ENCODE assay signal across 8 cellular contexts in the genomic region with DNA sequence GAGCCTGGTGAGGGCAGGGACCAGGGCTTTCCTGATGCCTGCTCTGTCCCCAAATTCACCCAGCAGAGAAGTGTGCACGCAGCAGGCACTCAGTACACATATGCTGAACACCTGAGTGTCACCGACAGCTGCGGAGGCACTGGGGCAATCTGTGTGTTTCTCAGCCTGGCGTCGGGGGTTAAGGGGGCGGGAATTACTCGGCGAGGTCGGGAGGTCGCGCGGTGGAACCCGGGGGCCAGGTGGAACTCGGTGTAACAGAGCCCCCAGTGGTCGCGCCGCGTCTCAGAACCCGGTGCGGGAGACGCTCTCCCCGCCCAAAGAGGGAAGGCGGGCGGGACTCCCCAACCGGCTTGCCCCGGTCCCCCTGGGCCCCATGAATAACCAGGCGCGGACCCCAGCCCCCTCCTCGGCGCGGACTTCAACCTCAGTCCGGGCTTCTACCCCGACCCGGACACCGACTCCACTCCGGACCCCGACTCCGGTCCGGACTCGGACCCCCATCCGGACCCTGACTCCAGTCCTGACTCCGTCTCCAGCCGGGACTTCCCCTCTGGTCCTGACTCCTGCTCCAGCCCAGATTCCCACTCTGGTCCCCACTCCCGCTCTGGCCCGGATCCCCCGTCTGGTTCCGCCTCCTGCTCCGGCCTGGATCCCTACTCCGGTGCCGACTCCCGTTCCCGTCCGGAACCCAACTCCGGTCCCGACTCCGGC. TPM values are rescaled to one million over a fixed set of nuclear protein-coding genes. Genes with fewer than 3 reads are reported as not detected.
DNase-seq lines count a peak whose midpoint lies in the region; ATAC-seq and TF ChIP-seq lines count a peak whose summit lies in the region.

Gene SELENOV (plus strand): TSS at position 300 of the 711 bp plus-strand sequence. CDS start 74 bp downstream, at position 374.

- H2AK5ac ChIP-seq in mesenchymal stem cell (ENCODE audit: low read length, severe bottlenecking), result no peak within 1 kb of the TSS

- no peak within 1 kb of the TSS for H4K91ac ChIP-seq in mesenchymal stem cell (ENCODE audit: low read length)

- TF ChIP-seq CTCF in 22Rv1 (IDR thresholded peaks at IDR 0.05) (0 out of 2 replicates have a peak, but pooled peaks have one; percentile 7), astrocyte of the cerebellum (IDR thresholded peaks at IDR 0.05; ENCODE audit: low read depth, low read length, missing control alignments) (no peak)

- no peak within 1 kb of the TSS for H2BK12ac ChIP-seq in mesenchymal stem cell (ENCODE audit: low read length in 2 of 2)

- H3K4me2 ChIP-seq in mesenchymal stem cell (ENCODE audit: low read length, poor library complexity, severe bottlenecking), result peak within 1 kb of the TSS; percentile 39

- peak within 1 kb of the TSS; percentile 0 for H4K8ac ChIP-seq in mesenchymal stem cell (ENCODE audit: low read length)

- H2BK15ac ChIP-seq in mesenchymal stem cell (ENCODE audit: low read depth, poor library complexity, severe bottlenecking), result no peak within 1 kb of the TSS

- H3K23ac ChIP-seq in mesenchymal stem cell (ENCODE audit: low read length in 2 of 2), result peak within 1 kb of the TSS in 1 of 2 experiments; percentile 34

- no peak for ATAC-seq in HG03378 (IDR thresholded peaks at IDR 0.05; ENCODE audit: unreplicated experiment)

- H3K4me1 ChIP-seq in HAP-1 (peaks cover 11% of the 10 kb centered on the region), mesenchymal stem cell (ENCODE audit: control insufficient read depth, insufficient read depth, low read depth, low read length) (peaks cover 13% of the 10 kb centered on the region)

- peak within 1 kb of the TSS; percentile 8; the same call in 1 of the 2 replicates for H3K4me3 ChIP-seq in HAP-1
- peak within 1 kb of the TSS; percentile 20 for H3K4me3 ChIP-seq in astrocyte of the cerebellum (ENCODE audit: low read depth, low read length)
- peak within 1 kb of the TSS in 1 of 2 experiments; percentile 60 for H3K4me3 ChIP-seq in mesenchymal stem cell (ENCODE audit: insufficient read depth in 1 of 2, low read depth in 1 of 2, low read length in 2 of 2)

- peak within 1 kb of the TSS; percentile 15 for H3K9ac ChIP-seq in mesenchymal stem cell (ENCODE audit: low read length)

- H3K14ac ChIP-seq in mesenchymal stem cell (ENCODE audit: low read length in 2 of 2), result no peak within 1 kb of the TSS

- H3K9me3 ChIP-seq in HAP-1 (no peaks in the 10 kb centered on the region), mesenchymal stem cell (ENCODE audit: control insufficient read depth, low read length) (no peaks in the 10 kb centered on the region)

- H3K36me3 ChIP-seq in HAP-1 (replicated peaks) (no peaks in the 10 kb centered on the region), mesenchymal stem cell (ENCODE audit: control insufficient read depth in 1 of 2, insufficient read depth in 2 of 2, low read depth in 1 of 2, low read length in 2 of 2) (no peaks in the 10 kb centered on the region)

- no peak within 1 kb of the TSS for H2AFZ ChIP-seq in mesenchymal stem cell (ENCODE audit: low read depth, low read length)

- H3K79me1 ChIP-seq in mesenchymal stem cell (replicated peaks; ENCODE audit: low read length, poor library complexity, severe bottlenecking), result no peaks in the 10 kb centered on the region

- under 1% methylated on average over 56 of the region's 56 CpGs for WGBS in mesenchymal stem cell

- DNase-seq in HAP-1 (ENCODE audit: low spot score in 2 of 2) (peak in 1 of 2 experiments; percentile 42), astrocyte of the cerebellum (ENCODE audit: low read depth) (no peak), mesenchymal stem cell (no peak), OCI-M2 (lab: John Stamatoyannopoulos, UW; ENCODE audit: unreplicated experiment) (no peak), NCI-H2029 treated with DMSO at 0.1 percent for 48 hours (lab: John Stamatoyannopoulos, UW) (no peak), GM03348 (ENCODE audit: low spot score) (no peak)

- H2BK5ac ChIP-seq in mesenchymal stem cell (ENCODE audit: low read depth, low read length, poor library complexity, severe bottlenecking), result no peak within 1 kb of the TSS

- H3K4ac ChIP-seq in mesenchymal stem cell (ENCODE audit: low read depth in 1 of 2, low read length in 2 of 2), result no peak within 1 kb of the TSS

- H3K18ac ChIP-seq in mesenchymal stem cell (ENCODE audit: low read depth in 1 of 2, low read length in 2 of 2), result peak within 1 kb of the TSS in 1 of 2 experiments; percentile 43

- H3K27ac ChIP-seq in 22Rv1 (no peak within 1 kb of the TSS), mesenchymal stem cell (ENCODE audit: low read length, poor library complexity, severe bottlenecking) (no peak within 1 kb of the TSS)

- in situ Hi-C loops in HAP-1 (cut with MboI; ENCODE audit: low sequenced_read_pairs) (no loop called here), astrocyte of the cerebellum (cut with HindIII; ENCODE audit: low sequenced_read_pairs) (no loop called here)

- H3K27me3 ChIP-seq in HAP-1 (ENCODE audit: low read depth) (no peaks in the 10 kb centered on the region), mesenchymal stem cell (ENCODE audit: control insufficient read depth in 1 of 2, insufficient read depth in 1 of 2, low read length in 2 of 2) (peaks cover 61 to 66% of the 10 kb centered on the region in 2 experiments)

- no peak within 1 kb of the TSS for H2BK120ac ChIP-seq in mesenchymal stem cell (ENCODE audit: low read depth, low read length)

RNA-seq across cellular contexts. Expression of gene SELENOV, which starts in this region (rescaled TPM):
- not detected for polyA plus RNA-seq in mesenchymal stem cell (2013, experiment 1 of 2)
- not detected for polyA plus RNA-seq in mesenchymal stem cell (2013, experiment 2 of 2)
